Comparison of ENCODE assay signal across 8 cellular contexts in genomic region chr22:16734271-16734670, GRCh38.
DNase-seq lines count a peak whose midpoint lies in the region; ATAC-seq, FAIRE-seq and TF ChIP-seq lines count a peak whose summit lies in the region.
"Not testable (repeated sequence)": the region's sequence is repeated elsewhere in the genome, so short reads cannot be mapped to it uniquely, and the experiment has no call there.

No MANE protein-coding gene starts in this region.

- H3K9me1 ChIP-seq in K562 (ENCODE audit: control insufficient read depth, insufficient read depth, low read length), result not testable (repeated sequence)

- not testable (repeated sequence) for H3K27ac ChIP-seq in KMS-11; K562 (ENCODE audit: extremely low read depth, low read depth, low read length); left lung
- 0 out of 2 replicates have a peak overlapping the region, but pooled peaks have one; percentile 29 for H3K27ac ChIP-seq in PC-3 (ENCODE audit: low read length)

- not testable (repeated sequence) for H3K27me3 ChIP-seq in Caco-2 (replicated peaks; ENCODE audit: control insufficient read depth, insufficient read depth, low read length); KMS-11 (ENCODE audit: insufficient read depth, low read depth); PC-3 (ENCODE audit: low read length); K562 (ENCODE audit: control insufficient read depth in 2 of 2, insufficient read depth in 2 of 2, low read length in 2 of 2); left lung

- H3K27me3 Mint-ChIP-seq in Caco-2 (ENCODE audit: insufficient read depth, unreplicated experiment), result not testable (repeated sequence)

- not testable (repeated sequence) for H3K27ac Mint-ChIP-seq in Caco-2 (ENCODE audit: unreplicated experiment)

- H3K36me3 Mint-ChIP-seq in Caco-2 (ENCODE audit: insufficient read depth, unreplicated experiment), result not testable (repeated sequence)

- CTCF ChIA-PET in Caco-2 (lab: Charles Lee); PC-3 (lab: Charles Lee); K562 (lab: Yijun Ruan, JAX; ENCODE audit: low intra/inter-chr PET ratio): not testable (repeated sequence)

- not testable (repeated sequence) for H3F3A ChIP-seq in PC-3 (ENCODE audit: low read length, unreplicated experiment)

- POLR2A ChIA-PET in Caco-2 (lab: Charles Lee); PC-3 (lab: Charles Lee; ENCODE audit: unreplicated experiment): not testable (repeated sequence)
- POLR2A ChIA-PET in K562 (lab: Yijun Ruan, JAX), result interaction anchor here (0.6 kb wide), 1 partner anchor 937 kb away, joined by 3 read pairs; no protein-coding TSS in a partner anchor

- not testable (repeated sequence) for H3K79me2 ChIP-seq in KMS-11 (ENCODE audit: insufficient read depth, low read depth); PC-3 (ENCODE audit: low read length); K562 (ENCODE audit: control insufficient read depth, insufficient read depth, low read length)

- H3K36me3 ChIP-seq in Caco-2 (ENCODE audit: control insufficient read depth, insufficient read depth, low read length); KMS-11 (ENCODE audit: insufficient read depth); PC-3 (ENCODE audit: low read depth, low read length); K562 (ENCODE audit: control insufficient read depth, insufficient read depth, low read length); left lung: not testable (repeated sequence)

- H3K4me1 Mint-ChIP-seq in Caco-2 (ENCODE audit: low read depth, unreplicated experiment), result peaks cover 10% of the 10 kb centered on the region

- H3K4me3 Mint-ChIP-seq in Caco-2 (ENCODE audit: unreplicated experiment), result not testable (repeated sequence)

- not testable (repeated sequence) for TF ChIP-seq RAD21 in K562 (CRISPR knock-in tag; conservative IDR thresholded peaks at IDR 0.05 in 1 of 2, IDR thresholded peaks at IDR 0.05 in 1 of 2)

- not testable (repeated sequence) for H3K9me3 ChIP-seq in Caco-2; PC-3 (ENCODE audit: low read length); K562 (replicated peaks; ENCODE audit: control insufficient read depth, insufficient read depth, low read depth, low read length); left lung

- not testable (repeated sequence) for H3K9me2 ChIP-seq in PC-3 (replicated peaks; ENCODE audit: low read length)

- not testable (repeated sequence) for H3K9ac ChIP-seq in KMS-11; PC-3 (ENCODE audit: low read length); K562 (ENCODE audit: insufficient read depth in 1 of 2, low read depth in 2 of 2, low read length in 2 of 2)

- not testable (repeated sequence) for TF ChIP-seq POLR2A in K562 (conservative IDR thresholded peaks at IDR 0.05)

- BruUV-seq in Caco-2 (replicated peaks; lab: Mats Ljungman, UMichigan); PC-3 (replicated peaks; lab: Mats Ljungman, UMichigan); K562 (replicated peaks; lab: Mats Ljungman, UMichigan): not testable (repeated sequence)

- WGBS in K562 (ENCODE audit: insufficient coverage, low coverage, missing lambda C conversion rate), result 0% methylated on average over 1 of the region's 1 CpG

- H3K4me2 ChIP-seq in KMS-11; PC-3 (ENCODE audit: low read length); K562 (ENCODE audit: insufficient read depth, low read length): not testable (repeated sequence)

- intact Hi-C loops in Caco-2 (cut with micrococcal nuclease; ENCODE audit: unreplicated experiment); PC-3 (cut with micrococcal nuclease); left lung (cut with DNase I): not testable (repeated sequence)
- intact Hi-C loops in K562 (cut with micrococcal nuclease), result loop anchor here (10.0 kb wide), 1 partner anchor 159 kb away; no protein-coding TSS in a partner anchor

- DNase-seq in Caco-2 (peak; percentile 11 to 36), LoVo (ENCODE audit: low spot score) (peak; percentile 67), PC-3 (peak; percentile 39), SW480 (ENCODE audit: low spot score) (peak; percentile 0), kidney tubule cell (ENCODE audit: low spot score) (peak; percentile 23)
- DNase-seq in K562 (ENCODE audit: extremely low read depth in 1 of 4, low spot score in 3 of 4); left lung: not testable (repeated sequence)

- not testable (repeated sequence) for H3K4me1 ChIP-seq in Caco-2; KMS-11 (ENCODE audit: low read depth, poor library complexity, severe bottlenecking); PC-3 (ENCODE audit: insufficient read depth, low read length); K562 (replicated peaks in 1 of 2; ENCODE audit: control insufficient read depth in 2 of 2, insufficient read depth in 2 of 2, low read length in 2 of 2); left lung

- in situ Hi-C loops in K562 (cut with MboI), result not testable (repeated sequence)

- FAIRE-seq in K562 (lab: Jason Lieb, UNC), result not testable (repeated sequence)

- ATAC-seq in PC-3, K562: not testable (repeated sequence)
- ATAC-seq in left lung, result peak; percentile 42

- H4K20me1 ChIP-seq in KMS-11 (ENCODE audit: insufficient read depth); PC-3 (ENCODE audit: low read length); K562 (replicated peaks; ENCODE audit: control insufficient read depth, insufficient read depth, low read length): not testable (repeated sequence)

- 0 out of 2 replicates have a peak overlapping the region, but pooled peaks have one; percentile 16 for H2AFZ ChIP-seq in KMS-11 (ENCODE audit: low read depth)
- H2AFZ ChIP-seq in PC-3 (ENCODE audit: low read length); K562 (ENCODE audit: low read depth, low read length): not testable (repeated sequence)

- not testable (repeated sequence) for H3K9me3 Mint-ChIP-seq in Caco-2 (ENCODE audit: unreplicated experiment)

- not testable (repeated sequence) for H3K4me3 ChIP-seq in Caco-2 (ENCODE audit: low read depth, low read length); KMS-11 (IDR thresholded peaks at IDR 0.05; ENCODE audit: insufficient read depth, low read depth, low read length); PC-3 (ENCODE audit: low read length); K562; left lung

- not testable (repeated sequence) for TF ChIP-seq CTCF in Caco-2 (IDR thresholded peaks at IDR 0.05; ENCODE audit: insufficient read depth in 1 of 2, low read depth in 1 of 2, low read length in 1 of 2, severe bottlenecking in 1 of 2, unreplicated experiment in 1 of 2); KMS-11 (conservative IDR thresholded peaks at IDR 0.05; ENCODE audit: low read depth, low read length); PC-3 (conservative IDR thresholded peaks at IDR 0.05; ENCODE audit: low read depth, low read length); K562 (IDR thresholded peaks at IDR 0.05 in 2 of 3, conservative IDR thresholded peaks at IDR 0.05 in 1 of 3; ENCODE audit: insufficient read depth in 2 of 3, low read depth in 1 of 3, low read length in 3 of 3); left lung (IDR thresholded peaks at IDR 0.05)

- not testable (repeated sequence) for TF ChIP-seq EP300 in K562 (IDR thresholded peaks at IDR 0.05; ENCODE audit: low read length)

TF ChIP-seq in K562, 482 proteins besides CTCF, POLR2A, EP300 and RAD21:
- TF ChIP-seq FOXJ3 (CRISPR knock-in tag; IDR thresholded peaks at IDR 0.05), result 0 out of 2 replicates have a peak, but pooled peaks have one; percentile 44
TF ChIP-seq in K562: peak in this region for 1; not testable (repeated sequence) for 481.
